ENCODE assay signal across 8 cellular contexts in the genomic region with DNA sequence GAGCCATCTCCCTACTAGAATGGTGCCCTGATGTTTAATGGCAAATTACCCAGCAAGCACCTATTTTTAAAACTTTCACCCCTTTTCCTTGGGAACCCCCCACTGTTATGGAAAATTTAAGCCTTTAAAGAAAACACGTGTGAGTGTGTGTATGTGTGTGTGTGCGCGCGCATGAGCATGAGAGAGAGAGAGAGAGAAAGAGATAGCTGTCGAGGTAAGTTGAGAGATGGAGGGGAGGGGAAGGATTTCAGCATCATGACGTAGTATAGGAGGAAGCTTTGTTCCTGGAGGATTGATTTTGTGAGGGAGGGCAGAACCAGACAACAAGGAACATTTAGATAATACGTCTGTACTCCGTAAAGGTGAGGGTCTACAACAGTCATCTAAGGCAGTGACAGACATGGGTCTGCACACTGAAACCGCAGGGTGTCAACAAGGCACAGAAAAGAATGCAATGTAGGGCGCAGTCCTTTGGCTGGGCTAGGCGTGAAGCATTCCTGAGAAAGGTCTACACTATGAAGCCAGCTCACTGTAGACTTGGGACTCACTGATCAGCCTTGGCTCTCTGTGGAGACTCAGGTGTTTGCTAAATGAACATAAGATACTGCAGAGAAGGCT.
DNase-seq lines count a peak whose midpoint lies in the region; ATAC-seq and TF ChIP-seq lines count a peak whose summit lies in the region.

No MANE protein-coding gene starts in this region.

- CTCF ChIA-PET in activated CD8-positive, alpha-beta T cell treated with anti-CD3 and anti-CD28 coated beads, Interleukin-2, amount 10 ng/mL, durations not matched to agents 7 days and 5 days (lab: Charles Lee): no interaction called here

- POLR2A ChIA-PET in activated CD8-positive, alpha-beta T cell treated with anti-CD3 and anti-CD28 coated beads, Interleukin-2, amount 10 ng/mL, durations not matched to agents 7 days and 5 days (lab: Charles Lee): no interaction called here

- H3K27me3 Mint-ChIP-seq in activated CD8-positive, alpha-beta T cell treated with anti-CD3 and anti-CD28 coated beads, Interleukin-2, amount 10 ng/mL, durations not matched to agents 7 days and 5 days (ENCODE audit: low read depth): peaks cover 26% of the 10 kb centered on the region

- ATAC-seq in activated CD8-positive, alpha-beta T cell treated with anti-CD3 and anti-CD28 coated beads, Interleukin-2, amount 10 ng/mL, durations not matched to agents 7 days and 5 days: no peak
- ATAC-seq in GM21423 (IDR thresholded peaks at IDR 0.05; ENCODE audit: unreplicated experiment): no peak
- no peak for ATAC-seq in GM19455 (IDR thresholded peaks at IDR 0.05; ENCODE audit: unreplicated experiment)

- peaks cover 0 to 9% of the 10 kb centered on the region in 2 donors for H3K9me3 ChIP-seq in right atrium auricular region

- peak; percentile 25 for DNase-seq in NCI-H1436 (lab: John Stamatoyannopoulos, UW)
- DNase-seq in NCI-H1436 treated with DMSO at 0.1 percent for 48 hours (lab: John Stamatoyannopoulos, UW): no peak
- DNase-seq in activated CD8-positive, alpha-beta T cell treated with anti-CD3 and anti-CD28 coated beads, Interleukin-2, amount 10 ng/mL, durations not matched to agents 7 days and 5 days: no peak
- no peak for DNase-seq in right atrium auricular region (ENCODE audit: low spot score)
- DNase-seq in T-helper 9 cell: no peak

- no peaks in the 10 kb centered on the region for H3K36me3 Mint-ChIP-seq in activated CD8-positive, alpha-beta T cell treated with anti-CD3 and anti-CD28 coated beads, Interleukin-2, amount 10 ng/mL, durations not matched to agents 7 days and 5 days (ENCODE audit: low read depth)

- H3K9me3 Mint-ChIP-seq in activated CD8-positive, alpha-beta T cell treated with anti-CD3 and anti-CD28 coated beads, Interleukin-2, amount 10 ng/mL, durations not matched to agents 7 days and 5 days (ENCODE audit: insufficient read depth): no peaks in the 10 kb centered on the region

- H3K27ac Mint-ChIP-seq in activated CD8-positive, alpha-beta T cell treated with anti-CD3 and anti-CD28 coated beads, Interleukin-2, amount 10 ng/mL, durations not matched to agents 7 days and 5 days: no peak overlapping the region

- peak overlapping the region; percentile 41 to 51 for H3K4me3 ChIP-seq in right atrium auricular region
- H3K4me3 ChIP-seq in skin epidermis: peak overlapping the region; percentile 28 to 46 (median 33)

- no peaks in the 10 kb centered on the region for H3K36me3 ChIP-seq in right atrium auricular region

- H3K27ac ChIP-seq in right atrium auricular region (peak overlapping the region in 1 of 2 donors; percentile 46), skin epidermis (peak overlapping the region in 16 of 21 experiments; percentile 19 to 74 (median 64))

- TF ChIP-seq CTCF in right atrium auricular region (IDR thresholded peaks at IDR 0.05): no peak

- H3K4me1 Mint-ChIP-seq in activated CD8-positive, alpha-beta T cell treated with anti-CD3 and anti-CD28 coated beads, Interleukin-2, amount 10 ng/mL, durations not matched to agents 7 days and 5 days (ENCODE audit: low read depth): peaks cover 13% of the 10 kb centered on the region

- H3K27me3 ChIP-seq in right atrium auricular region: no peaks in the 10 kb centered on the region

- peak overlapping the region; percentile 67 for H3K4me3 Mint-ChIP-seq in activated CD8-positive, alpha-beta T cell treated with anti-CD3 and anti-CD28 coated beads, Interleukin-2, amount 10 ng/mL, durations not matched to agents 7 days and 5 days

- H3K4me1 ChIP-seq in right atrium auricular region: peaks cover 3 to 19% of the 10 kb centered on the region in 2 donors
